ENCODE assay signal across 18 cellular contexts in the genomic region with DNA sequence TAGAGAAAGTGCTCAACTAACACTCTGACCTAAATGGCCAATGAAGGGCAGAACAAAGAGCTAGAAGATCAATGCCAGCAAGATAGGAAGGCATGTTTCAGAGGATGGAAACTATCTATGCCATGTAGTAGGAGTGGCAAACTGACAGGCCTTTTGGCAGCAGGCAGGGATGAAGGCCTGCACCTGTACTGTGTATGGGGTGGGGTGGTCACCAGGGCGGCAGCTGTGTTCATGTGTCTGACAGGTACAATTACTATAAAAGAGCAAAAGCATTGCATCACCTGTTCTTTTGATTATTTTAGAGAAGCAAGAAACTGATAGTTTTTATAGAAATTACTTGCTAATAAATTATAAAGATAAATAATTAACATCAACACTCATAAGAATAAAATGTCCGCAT.
A peak's percentile ranks its signal among the peaks of the same experiment; 100 is the strongest.
DNase-seq lines count a peak whose midpoint lies in the region; ATAC-seq and TF ChIP-seq lines count a peak whose summit lies in the region.
"Had no signal": no experiment of that assay in that cellular context is flagged by ENCODE, and none has a peak within 500 bp of the region (broad histone marks: within the 10 kb centered on the region; RNA-seq: fewer than 3 reads in every experiment).

No MANE protein-coding gene starts in this region.

- TF ChIP-seq CTCF in VCaP (conservative IDR thresholded peaks at IDR 0.05) = no peak

- H3K27ac ChIP-seq in VCaP = peak overlapping the region; percentile 33
- H3K27ac ChIP-seq: BLaER1 treated with 17β-estradiol and CSF1 and Interleukin-3, amounts not matched to agents 10 nM and 100 nM had no signal

- no peak overlapping the region for H3K4me3 Mint-ChIP-seq in activated naive CD8-positive, alpha-beta T cell
- H3K4me3 Mint-ChIP-seq in activated naive CD8-positive, alpha-beta T cell treated with anti-CD3 and anti-CD28 coated beads, Interleukin-2, amount 50 U/mL, for 24 hours = no peak overlapping the region
- H3K4me3 Mint-ChIP-seq in naive B cell = no peak overlapping the region
- H3K4me3 Mint-ChIP-seq: CD14-positive monocyte; CD4-positive, alpha-beta T cell; CD8-positive, alpha-beta memory T cell; HFFc6 had no signal

- DNase-seq in activated naive CD8-positive, alpha-beta T cell treated with anti-CD3 and anti-CD28 coated beads, Interleukin-2, amount 50 U/mL, for 24 hours = no peak
- no peak for DNase-seq in naive B cell
- DNase-seq in NK-92 treated with Interleukin-12 subunit alpha and Interleukin-12 subunit beta, amount 100 ng/mL, for 24 hours (lab: John Stamatoyannopoulos, UW) = no peak
- DNase-seq: AML-193; BE2C; CD4-positive, alpha-beta T cell; CD8-positive, alpha-beta memory T cell; DMS 273 treated with DMSO at 0.1 percent for 48 hours; DMS79; EL; GDM1; GOT3; HFFc6 had no signal

- H3K27ac Mint-ChIP-seq in activated naive CD8-positive, alpha-beta T cell = peak overlapping the region; percentile 56
- no peak overlapping the region for H3K27ac Mint-ChIP-seq in activated naive CD8-positive, alpha-beta T cell treated with anti-CD3 and anti-CD28 coated beads, Interleukin-2, amount 50 U/mL, for 24 hours
- H3K27ac Mint-ChIP-seq in naive B cell = peak overlapping the region in 4 of 6 donors; percentile 8 to 82 (median 68)
- H3K27ac Mint-ChIP-seq: CD14-positive monocyte; CD4-positive, alpha-beta T cell; HFFc6 had no signal

- peaks cover 36% of the 10 kb centered on the region for H3K36me3 Mint-ChIP-seq in activated naive CD8-positive, alpha-beta T cell
- peaks cover 61% of the 10 kb centered on the region for H3K36me3 Mint-ChIP-seq in activated naive CD8-positive, alpha-beta T cell treated with anti-CD3 and anti-CD28 coated beads, Interleukin-2, amount 50 U/mL, for 24 hours (ENCODE audit: low read depth)
- H3K36me3 Mint-ChIP-seq in naive B cell = peaks cover 13 to 40% of the 10 kb centered on the region in 2 donors

- H3K9me3 Mint-ChIP-seq in activated naive CD8-positive, alpha-beta T cell (ENCODE audit: low read depth) = no peaks in the 10 kb centered on the region
- no peaks in the 10 kb centered on the region for H3K9me3 Mint-ChIP-seq in activated naive CD8-positive, alpha-beta T cell treated with anti-CD3 and anti-CD28 coated beads, Interleukin-2, amount 50 U/mL, for 24 hours
- no peaks in the 10 kb centered on the region for H3K9me3 Mint-ChIP-seq in naive B cell
- H3K9me3 Mint-ChIP-seq: CD4-positive, alpha-beta T cell; CD8-positive, alpha-beta memory T cell; HFFc6 had no signal

- ATAC-seq in activated naive CD8-positive, alpha-beta T cell treated with anti-CD3 and anti-CD28 coated beads, Interleukin-2, amount 50 U/mL, for 24 hours = no peak
- no peak for ATAC-seq in naive B cell (ENCODE audit: low read depth in 2 of 2)
- ATAC-seq in GM21717 (IDR thresholded peaks at IDR 0.05; ENCODE audit: unreplicated experiment) = no peak

- no peaks in the 10 kb centered on the region for H3K27me3 Mint-ChIP-seq in activated naive CD8-positive, alpha-beta T cell
- H3K27me3 Mint-ChIP-seq in activated naive CD8-positive, alpha-beta T cell treated with anti-CD3 and anti-CD28 coated beads, Interleukin-2, amount 50 U/mL, for 24 hours = no peaks in the 10 kb centered on the region
- no peaks in the 10 kb centered on the region for H3K27me3 Mint-ChIP-seq in naive B cell
- H3K27me3 Mint-ChIP-seq: CD4-positive, alpha-beta T cell; CD8-positive, alpha-beta memory T cell had no signal

- peaks cover 18% of the 10 kb centered on the region for H3K4me1 Mint-ChIP-seq in activated naive CD8-positive, alpha-beta T cell (ENCODE audit: low read depth)
- peaks cover 16% of the 10 kb centered on the region for H3K4me1 Mint-ChIP-seq in activated naive CD8-positive, alpha-beta T cell treated with anti-CD3 and anti-CD28 coated beads, Interleukin-2, amount 50 U/mL, for 24 hours
- peaks cover 8 to 14% (median 9%) of the 10 kb centered on the region in 3 donors for H3K4me1 Mint-ChIP-seq in naive B cell
- H3K4me1 Mint-ChIP-seq: CD14-positive monocyte had no signal
